In genomic region chr5:96016216-96016615, GRCh38 we compare ENCODE assay signal across 25 cellular contexts.
"Had no signal": no experiment of that assay in that cellular context is flagged by ENCODE, and none has a peak within 500 bp of the region (broad histone marks: within the 10 kb centered on the region; RNA-seq: fewer than 3 reads in every experiment).

No MANE protein-coding gene starts in this region.

- H3K9me3 ChIP-seq: esophagus muscularis mucosa, mucosa of descending colon, neutrophil, pancreas, stomach, thyroid gland had no signal

- H3K4me3 ChIP-seq: dorsolateral prefrontal cortex, esophagus muscularis mucosa, mucosa of descending colon, pancreas, stomach, thyroid gland had no signal

- H3K36me3 Mint-ChIP-seq: mesothelial cell of epicardium; naive B cell; natural killer cell treated with Interleukin-12 subunit alpha and Interleukin-12 subunit beta and Interleukin-15 and Interleukin-18, amount 100 ng/mL, for 72 hours; stimulated activated effector memory CD8-positive, alpha-beta T cell treated with anti-CD3 and anti-CD28 coated beads, Interleukin-12 subunit alpha, Interleukin-12 subunit beta, amount 100 ng/mL, for 72 hours; type B pancreatic cell had no signal

- FAIRE-seq: colon, kidney, pancreas had no signal

- H3K27ac ChIP-seq: dorsolateral prefrontal cortex, esophagus muscularis mucosa, neutrophil, pancreas, stomach, thyroid gland had no signal

- H3K4me1 ChIP-seq: thyroid gland had no signal

- DNase-seq: dorsolateral prefrontal cortex; effector CD4-positive, alpha-beta T cell; foreskin melanocyte; head of caudate nucleus; kidney; mesenchymal stem cell; mucosa of descending colon; naive B cell; pancreas; retina; stimulated activated CD4-positive, alpha-beta T cell treated with anti-CD3 and anti-CD28 coated beads, Interleukin-2, amount 100 ng/mL, for 24 hours; stimulated activated CD4-positive, alpha-beta T cell treated with anti-CD3 and anti-CD28 coated beads, Interleukin-4, amount 100 ng/mL, for 24 hours; stimulated activated naive CD4-positive, alpha-beta T cell treated with Interleukin-2 at 50 U/mL for 16 hours; stomach; thyroid gland had no signal

- H3K9me3 Mint-ChIP-seq: natural killer cell treated with Interleukin-12 subunit alpha and Interleukin-12 subunit beta and Interleukin-15 and Interleukin-18, amount 100 ng/mL, for 72 hours; neural crest cell; type B pancreatic cell had no signal

- H3K27me3 Mint-ChIP-seq: naive B cell; natural killer cell treated with Interleukin-12 subunit alpha and Interleukin-12 subunit beta and Interleukin-15 and Interleukin-18, amount 100 ng/mL, for 72 hours; type B pancreatic cell had no signal

- H3K4me3 Mint-ChIP-seq: mesothelial cell of epicardium; naive B cell; natural killer cell treated with Interleukin-12 subunit alpha and Interleukin-12 subunit beta and Interleukin-15 and Interleukin-18, amount 100 ng/mL, for 72 hours; neural crest cell; stimulated activated effector memory CD8-positive, alpha-beta T cell treated with anti-CD3 and anti-CD28 coated beads, Interleukin-12 subunit alpha, Interleukin-12 subunit beta, amount 100 ng/mL, for 72 hours; type B pancreatic cell had no signal

- H3K27me3 ChIP-seq: dorsolateral prefrontal cortex, esophagus muscularis mucosa, neutrophil, pancreas, stomach, thyroid gland had no signal

- ATAC-seq: left lobe of liver; mucosa of descending colon; natural killer cell treated with Interleukin-12 subunit alpha and Interleukin-12 subunit beta and Interleukin-15 and Interleukin-18, amount 100 ng/mL, for 72 hours; pancreas; sciatic nerve had no signal

- H3K4me1 Mint-ChIP-seq: mesothelial cell of epicardium; naive B cell; neural crest cell; stimulated activated effector memory CD8-positive, alpha-beta T cell treated with anti-CD3 and anti-CD28 coated beads, Interleukin-12 subunit alpha, Interleukin-12 subunit beta, amount 100 ng/mL, for 72 hours had no signal

- H3K36me3 ChIP-seq: esophagus muscularis mucosa, neutrophil, pancreas, stomach, thyroid gland had no signal

- H3K27ac Mint-ChIP-seq: mesothelial cell of epicardium; naive B cell; natural killer cell treated with Interleukin-12 subunit alpha and Interleukin-12 subunit beta and Interleukin-15 and Interleukin-18, amount 100 ng/mL, for 72 hours; stimulated activated effector memory CD8-positive, alpha-beta T cell treated with anti-CD3 and anti-CD28 coated beads, Interleukin-12 subunit alpha, Interleukin-12 subunit beta, amount 100 ng/mL, for 72 hours; type B pancreatic cell had no signal
